ENCODE assay signal across 13 cellular contexts in genomic region chr7:31126976-31127375, GRCh38.
DNase-seq lines count a peak whose midpoint lies in the region; ATAC-seq and TF ChIP-seq lines count a peak whose summit lies in the region.
"Had no signal": no experiment of that assay in that cellular context is flagged by ENCODE, and none has a peak within 500 bp of the region (broad histone marks: within the 10 kb centered on the region; RNA-seq: fewer than 3 reads in every experiment).

No MANE protein-coding gene starts in this region.

- H3K4me3 Mint-ChIP-seq in endothelial cell (ENCODE audit: unreplicated experiment), result no peak overlapping the region
- H3K4me3 Mint-ChIP-seq: activated naive CD4-positive, alpha-beta T cell treated with anti-CD3 and anti-CD28 coated beads, Interleukin-2, amount 10 ng/mL, durations not matched to agents 7 days and 5 days had no signal

- H3K27ac Mint-ChIP-seq in endothelial cell (ENCODE audit: unreplicated experiment), result no peak overlapping the region
- H3K27ac Mint-ChIP-seq: activated naive CD4-positive, alpha-beta T cell treated with anti-CD3 and anti-CD28 coated beads, Interleukin-2, amount 10 ng/mL, durations not matched to agents 7 days and 5 days had no signal

- no peak overlapping the region for H3K4me3 ChIP-seq in retinal pigment epithelial cell (ENCODE audit: low read length)

- no peak for ATAC-seq in GM19463 (IDR thresholded peaks at IDR 0.05; ENCODE audit: unreplicated experiment)
- ATAC-seq: esophagus mucosa had no signal

- peak; percentile 24 for TF ChIP-seq CTCF in endothelial cell (IDR thresholded peaks at IDR 0.05; ENCODE audit: unreplicated experiment)
- peak; percentile 55 for TF ChIP-seq CTCF in retinal pigment epithelial cell (conservative IDR thresholded peaks at IDR 0.05; ENCODE audit: low read depth, low read length)

- H3K4me1 Mint-ChIP-seq in endothelial cell (ENCODE audit: unreplicated experiment), result peaks cover 11% of the 10 kb centered on the region
- H3K4me1 Mint-ChIP-seq: activated naive CD4-positive, alpha-beta T cell treated with anti-CD3 and anti-CD28 coated beads, Interleukin-2, amount 10 ng/mL, durations not matched to agents 7 days and 5 days had no signal

- H3K36me3 Mint-ChIP-seq in endothelial cell (ENCODE audit: low read depth, unreplicated experiment), result no peaks in the 10 kb centered on the region
- H3K36me3 Mint-ChIP-seq: activated naive CD4-positive, alpha-beta T cell treated with anti-CD3 and anti-CD28 coated beads, Interleukin-2, amount 10 ng/mL, durations not matched to agents 7 days and 5 days had no signal

- DNase-seq in DMS 273 (lab: John Stamatoyannopoulos, UW; ENCODE audit: unreplicated experiment) (peak; percentile 52), DMS 273 treated with DMSO at 0.1 percent for 48 hours (lab: John Stamatoyannopoulos, UW) (no peak), NCI-H2227 treated with DMSO at 0.1 percent for 48 hours (lab: John Stamatoyannopoulos, UW) (peak; percentile 5), endothelial cell (ENCODE audit: low spot score) (no peak), retinal pigment epithelial cell (ENCODE audit: low read depth) (no peak), kidney glomerular epithelial cell (lab: John Stamatoyannopoulos, UW) (no peak), ecto neural progenitor cell (ENCODE audit: low spot score) (no peak)
- DNase-seq: 8988T; activated naive CD4-positive, alpha-beta T cell treated with anti-CD3 and anti-CD28 coated beads, Interleukin-2, amount 10 ng/mL, durations not matched to agents 7 days and 5 days; MM.1S; small intestine had no signal

- H3K27me3 Mint-ChIP-seq in endothelial cell (ENCODE audit: unreplicated experiment), result peaks cover 2% of the 10 kb centered on the region

- H3K9me3 Mint-ChIP-seq in endothelial cell (ENCODE audit: unreplicated experiment), result no peaks in the 10 kb centered on the region
- H3K9me3 Mint-ChIP-seq: activated naive CD4-positive, alpha-beta T cell treated with anti-CD3 and anti-CD28 coated beads, Interleukin-2, amount 10 ng/mL, durations not matched to agents 7 days and 5 days had no signal

Comparison
In these comparisons a context has a peak if more than half of its experiments do, and no peak if none do; other contexts are left out.
1. DNase-seq: peak in DMS 273 (single experiment) and NCI-H2227 treated with DMSO at 0.1 percent for 48 hours (single experiment); none in DMS 273 treated with DMSO at 0.1 percent for 48 hours (single experiment), endothelial cell (single experiment), retinal pigment epithelial cell (single experiment), kidney glomerular epithelial cell (single experiment) and ecto neural progenitor cell (single experiment).